ENCODE assay signal across 8 cellular contexts in the genomic region with DNA sequence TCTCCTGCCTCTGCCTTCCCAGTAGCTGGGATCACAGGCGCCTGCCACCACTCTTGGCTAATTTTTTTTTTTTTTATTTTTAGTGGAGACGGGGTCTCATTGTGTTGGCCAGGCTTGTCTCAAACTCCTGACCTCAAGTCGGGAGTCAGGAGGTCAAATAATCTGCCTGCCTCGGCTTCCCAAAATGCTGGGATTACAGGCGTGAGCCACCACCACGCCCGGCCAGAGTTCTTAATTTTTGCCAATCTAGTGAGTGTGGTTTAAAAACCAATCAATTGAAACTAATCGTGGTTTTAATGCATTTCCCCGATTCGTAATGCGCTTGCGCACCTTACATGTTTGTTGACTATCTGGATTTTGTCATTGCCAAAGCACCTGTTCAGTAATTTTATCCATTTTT. TPM values are rescaled to one million over a fixed set of nuclear protein-coding genes. Genes with fewer than 3 reads are reported as not detected.
A peak's percentile ranks its signal among the peaks of the same experiment; 100 is the strongest.
DNase-seq lines count a peak whose midpoint lies in the region; ATAC-seq lines count a peak whose summit lies in the region.

No MANE protein-coding gene starts in this region.

- H3K4me3 Mint-ChIP-seq in activated CD4-positive, alpha-beta memory T cell treated with anti-CD3 and anti-CD28 coated beads for 36 hours = peak overlapping the region; percentile 93
- peak overlapping the region; percentile 91 to 98 for H3K4me3 Mint-ChIP-seq in stimulated activated naive CD8-positive, alpha-beta T cell treated with anti-CD3 and anti-CD28 coated beads, Interleukin-15, amount 100 ng/mL, for 72 hours

- H3K27me3 ChIP-seq in iPS-18a (ENCODE audit: control insufficient read depth, insufficient read depth, low read length) = no peaks in the 10 kb centered on the region

- peaks cover 11% of the 10 kb centered on the region for H3K27me3 Mint-ChIP-seq in activated CD4-positive, alpha-beta memory T cell treated with anti-CD3 and anti-CD28 coated beads for 36 hours
- peaks cover 21% of the 10 kb centered on the region for H3K27me3 Mint-ChIP-seq in stimulated activated naive CD8-positive, alpha-beta T cell treated with anti-CD3 and anti-CD28 coated beads, Interleukin-15, amount 100 ng/mL, for 72 hours

- peak; percentile 49 for DNase-seq in NCI-H748 (lab: John Stamatoyannopoulos, UW; ENCODE audit: unreplicated experiment)
- DNase-seq in NCI-H748 treated with DMSO at 0.1 percent for 48 hours (lab: John Stamatoyannopoulos, UW) = no peak
- DNase-seq in activated CD4-positive, alpha-beta memory T cell treated with anti-CD3 and anti-CD28 coated beads for 36 hours = no peak
- DNase-seq in stimulated activated naive CD8-positive, alpha-beta T cell treated with anti-CD3 and anti-CD28 coated beads, Interleukin-15, amount 100 ng/mL, for 72 hours = no peak
- no peak for DNase-seq in HUDEP-2 (lab: John Stamatoyannopoulos, UW; ENCODE audit: unreplicated experiment in 76 of 76)
- DNase-seq in stimulated activated CD4-positive, alpha-beta T cell treated with anti-CD3 and anti-CD28 coated beads, Interleukin-15, amount 100 ng/mL, for 24 hours = no peak
- DNase-seq in A172 (ENCODE audit: low spot score) = no peak

- no peak for ATAC-seq in stimulated activated naive CD8-positive, alpha-beta T cell treated with anti-CD3 and anti-CD28 coated beads, Interleukin-15, amount 100 ng/mL, for 72 hours

- CTCF ChIA-PET in activated CD4-positive, alpha-beta memory T cell treated with anti-CD3 and anti-CD28 coated beads for 36 hours (lab: Charles Lee) = no interaction called here

- intact Hi-C loops in activated CD4-positive, alpha-beta memory T cell treated with anti-CD3 and anti-CD28 coated beads for 36 hours (cut with micrococcal nuclease) = no loop called here

- H3K9me3 ChIP-seq in iPS-18a (ENCODE audit: control insufficient read depth, low read depth, low read length) = no peaks in the 10 kb centered on the region

- POLR2A ChIA-PET in activated CD4-positive, alpha-beta memory T cell treated with anti-CD3 and anti-CD28 coated beads for 36 hours (lab: Charles Lee) = no interaction called here

- H3K9ac ChIP-seq in iPS-18a (ENCODE audit: low read length) = peak overlapping the region; percentile 90

- peak overlapping the region; percentile 98 for H3K4me3 ChIP-seq in iPS-18a (ENCODE audit: low read length)

- peaks cover 14% of the 10 kb centered on the region for H3K4me1 ChIP-seq in iPS-18a (ENCODE audit: control insufficient read depth, low read depth, low read length)

- H3K36me3 Mint-ChIP-seq in activated CD4-positive, alpha-beta memory T cell treated with anti-CD3 and anti-CD28 coated beads for 36 hours = peaks cover 28% of the 10 kb centered on the region

- H3K27ac Mint-ChIP-seq in activated CD4-positive, alpha-beta memory T cell treated with anti-CD3 and anti-CD28 coated beads for 36 hours = peak overlapping the region; percentile 95
- peak overlapping the region; percentile 98 to 99 for H3K27ac Mint-ChIP-seq in stimulated activated naive CD8-positive, alpha-beta T cell treated with anti-CD3 and anti-CD28 coated beads, Interleukin-15, amount 100 ng/mL, for 72 hours

- H3K9me3 Mint-ChIP-seq in activated CD4-positive, alpha-beta memory T cell treated with anti-CD3 and anti-CD28 coated beads for 36 hours = no peaks in the 10 kb centered on the region
- H3K9me3 Mint-ChIP-seq in stimulated activated naive CD8-positive, alpha-beta T cell treated with anti-CD3 and anti-CD28 coated beads, Interleukin-15, amount 100 ng/mL, for 72 hours = no peaks in the 10 kb centered on the region

- H3K36me3 ChIP-seq in iPS-18a (ENCODE audit: control insufficient read depth, low read depth, low read length) = peaks cover 18% of the 10 kb centered on the region

- no peak overlapping the region for H3K27ac ChIP-seq in iPS-18a (ENCODE audit: low read length)

- peaks cover 24% of the 10 kb centered on the region for H3K4me1 Mint-ChIP-seq in activated CD4-positive, alpha-beta memory T cell treated with anti-CD3 and anti-CD28 coated beads for 36 hours (ENCODE audit: low read depth)
- H3K4me1 Mint-ChIP-seq in stimulated activated naive CD8-positive, alpha-beta T cell treated with anti-CD3 and anti-CD28 coated beads, Interleukin-15, amount 100 ng/mL, for 72 hours = peaks cover 36% of the 10 kb centered on the region

RNA-seq across cellular contexts. Expression of a gene that starts 0.5 kb away (rescaled TPM):
- total RNA-seq in activated CD4-positive, alpha-beta memory T cell treated with anti-CD3 and anti-CD28 coated beads for 36 hours = 100 to 1,000 TPM; 225 to 243 TPM
- 82.3 and 133 TPM in 2 replicates for total RNA-seq in A172 (2014; rRNA removed; shearing (Covaris generic))

RNA-seq across cellular contexts. Expression of a gene that starts 37.0 kb away (rescaled TPM):
- total RNA-seq in activated CD4-positive, alpha-beta memory T cell treated with anti-CD3 and anti-CD28 coated beads for 36 hours = 10 to 100 TPM; 34.0 to 36.2 TPM
- 24.4 and 28.6 TPM in 2 replicates for total RNA-seq in A172 (2014; rRNA removed; shearing (Covaris generic))

RNA-seq across cellular contexts. Expression of a gene that starts 37.1 kb away (rescaled TPM):
- total RNA-seq in activated CD4-positive, alpha-beta memory T cell treated with anti-CD3 and anti-CD28 coated beads for 36 hours = 10 to 100 TPM; 20.8 to 23.1 TPM
- total RNA-seq in A172 (2014; rRNA removed; shearing (Covaris generic)) = 22.0 and 26.3 TPM in 2 replicates
